8 cellular contexts compared by ENCODE assay signal in the genomic region with DNA sequence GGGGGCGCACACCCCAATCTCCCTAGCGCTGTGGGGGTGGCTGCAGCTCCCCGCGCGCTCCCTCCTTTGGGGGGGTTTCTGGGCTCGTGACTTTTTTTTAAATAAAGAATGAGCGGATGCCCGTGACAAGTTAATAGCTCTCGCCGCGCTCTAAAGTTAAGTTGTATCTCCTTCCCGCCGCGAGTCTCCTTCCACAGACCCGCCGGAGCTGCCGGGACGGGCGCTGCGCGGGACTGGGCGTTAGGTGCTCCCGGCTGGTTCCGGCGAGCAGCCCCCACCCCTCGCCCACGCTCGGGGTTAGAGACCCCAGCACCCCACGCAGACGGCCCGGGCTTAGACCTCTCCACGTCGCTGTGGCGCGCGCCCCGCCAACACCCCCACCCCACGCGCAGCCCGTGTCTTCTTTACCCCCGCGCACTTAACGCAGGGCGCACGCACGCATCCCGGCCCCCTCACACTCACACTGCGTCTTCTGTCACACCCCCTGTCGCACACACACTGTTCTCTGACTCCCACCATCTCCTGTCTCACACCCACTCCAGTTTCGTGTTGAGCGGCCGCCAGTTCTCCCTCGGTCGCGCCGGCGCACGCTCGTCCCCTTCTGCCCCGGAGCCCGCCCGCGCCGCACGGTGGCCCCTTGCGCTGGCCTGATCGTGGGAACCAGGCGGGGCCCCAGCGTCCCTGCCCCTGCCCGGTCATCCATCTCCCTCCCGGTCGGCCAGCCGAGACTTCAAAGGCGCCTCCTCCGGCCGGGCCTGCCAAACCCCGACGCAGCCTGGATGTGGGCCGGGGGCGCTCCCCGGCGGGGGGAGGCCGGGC.
DNase-seq lines count a peak whose midpoint lies in the region; ATAC-seq and TF ChIP-seq lines count a peak whose summit lies in the region.

No MANE protein-coding gene starts in this region.

- H3K4me1 ChIP-seq in RWPE2 (ENCODE audit: insufficient read depth, poor library complexity, severe bottlenecking) = peaks cover 11% of the 10 kb centered on the region

- no peak overlapping the region for H3K27ac Mint-ChIP-seq in central memory CD8-positive, alpha-beta T cell (ENCODE audit: low read depth)

- TF ChIP-seq CTCF in RWPE2 (IDR thresholded peaks at IDR 0.05; ENCODE audit: poor library complexity, severe bottlenecking) (peak; percentile 17), kidney epithelial cell (IDR thresholded peaks at IDR 0.05; ENCODE audit: insufficient read depth, low read length, poor library complexity, severe bottlenecking) (no peak)

- peaks cover 2% of the 10 kb centered on the region for H3K36me3 Mint-ChIP-seq in central memory CD8-positive, alpha-beta T cell (ENCODE audit: insufficient read depth)

- H3K4me1 Mint-ChIP-seq in central memory CD8-positive, alpha-beta T cell = peaks cover 11% of the 10 kb centered on the region

- H3K27me3 ChIP-seq in RWPE2 (ENCODE audit: insufficient read depth, poor library complexity, severe bottlenecking) = no peaks in the 10 kb centered on the region
- no peaks in the 10 kb centered on the region for H3K27me3 ChIP-seq in kidney epithelial cell (ENCODE audit: control insufficient read depth, insufficient read depth, low read length)

- peak overlapping the region; percentile 78 for H3K4me3 Mint-ChIP-seq in central memory CD8-positive, alpha-beta T cell

- peak; percentile 34 for ATAC-seq in GM19351 (IDR thresholded peaks at IDR 0.05; ENCODE audit: unreplicated experiment)
- ATAC-seq in RWPE2 (ENCODE audit: low read depth) = peak; percentile 60
- ATAC-seq in central memory CD8-positive, alpha-beta T cell (replicated peaks; ENCODE audit: extremely low read depth, poor library complexity, severe bottlenecking) = no peak

- DNase-seq in 8988T = peak; percentile 79
- peak; percentile 69 for DNase-seq in RWPE2 (ENCODE audit: low spot score)
- DNase-seq in central memory CD8-positive, alpha-beta T cell (ENCODE audit: low spot score in 2 of 2) = no peak
- DNase-seq in kidney epithelial cell (ENCODE audit: low read depth) = no peak
- peak; percentile 7 for DNase-seq in stimulated activated CD4-positive, alpha-beta T cell treated with anti-CD3 and anti-CD28 coated beads, Interleukin-4, amount 100 ng/mL, for 24 hours
- DNase-seq in AML-193 (lab: John Stamatoyannopoulos, UW) = no peak
- no peak for DNase-seq in NCI-H446 treated with DMSO at 0.1 percent for 48 hours (lab: John Stamatoyannopoulos, UW)

- no peaks in the 10 kb centered on the region for H3K9me3 Mint-ChIP-seq in central memory CD8-positive, alpha-beta T cell

- H3K27me3 Mint-ChIP-seq in central memory CD8-positive, alpha-beta T cell = peaks cover 28% of the 10 kb centered on the region

- H3K4me3 ChIP-seq in RWPE2 (ENCODE audit: severe bottlenecking) (peak overlapping the region; percentile 65), kidney epithelial cell (ENCODE audit: low read depth, low read length) (peak overlapping the region; percentile 61)

- H3K27ac ChIP-seq in RWPE2 (ENCODE audit: poor library complexity, severe bottlenecking) = peak overlapping the region; percentile 88

- H3K36me3 ChIP-seq in RWPE2 (ENCODE audit: low read depth) = no peaks in the 10 kb centered on the region
- H3K36me3 ChIP-seq in kidney epithelial cell (ENCODE audit: control insufficient read depth, insufficient read depth, low read length) = no peaks in the 10 kb centered on the region

- H3K9me3 ChIP-seq in RWPE2 (ENCODE audit: severe bottlenecking) = no peaks in the 10 kb centered on the region

Comparison
In these comparisons a context has a peak if more than half of its experiments do, and no peak if none do; other contexts are left out.
1. DNase-seq: peak in 8988T (single experiment), RWPE2 (single experiment) and stimulated activated CD4-positive, alpha-beta T cell treated with anti-CD3 and anti-CD28 coated beads, Interleukin-4, amount 100 ng/mL, for 24 hours (single experiment); none in central memory CD8-positive, alpha-beta T cell (0 of 2), kidney epithelial cell (single experiment), AML-193 (0 of 2) and NCI-H446 treated with DMSO at 0.1 percent for 48 hours (single experiment).